5 cellular contexts compared by ENCODE assay signal in the genomic region with DNA sequence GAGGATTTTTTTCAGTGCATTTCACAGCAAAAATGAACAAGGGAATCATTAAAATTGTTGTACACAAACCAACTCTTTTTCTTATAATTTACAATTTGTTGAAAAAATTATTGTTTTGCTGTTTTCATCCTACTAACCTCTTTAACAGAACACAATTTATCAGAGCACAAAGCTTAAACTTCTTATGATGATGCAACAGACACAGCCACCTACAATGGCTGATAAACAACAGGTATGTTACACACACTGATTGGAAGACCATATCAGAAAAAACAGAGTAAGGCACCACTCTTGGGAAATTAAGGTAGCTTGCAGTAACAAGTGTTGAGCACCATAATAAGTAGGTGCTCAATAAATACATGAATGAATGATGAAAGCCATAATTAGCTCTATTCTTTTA.
"Had no signal": no experiment of that assay in that cellular context is flagged by ENCODE, and none has a peak within 500 bp of the region (broad histone marks: within the 10 kb centered on the region; RNA-seq: fewer than 3 reads in every experiment).

No MANE protein-coding gene starts in this region.

- H3K27ac ChIP-seq: HL-60, KMS-11 had no signal

- DNase-seq: KBM-7, KG1 had no signal

- H3K4me2 ChIP-seq: KMS-11 had no signal

- FAIRE-seq: HTR-8/SVneo had no signal

- H3K9ac ChIP-seq: KMS-11 had no signal
